ENCODE assay signal across 1 cellular context in the genomic region with DNA sequence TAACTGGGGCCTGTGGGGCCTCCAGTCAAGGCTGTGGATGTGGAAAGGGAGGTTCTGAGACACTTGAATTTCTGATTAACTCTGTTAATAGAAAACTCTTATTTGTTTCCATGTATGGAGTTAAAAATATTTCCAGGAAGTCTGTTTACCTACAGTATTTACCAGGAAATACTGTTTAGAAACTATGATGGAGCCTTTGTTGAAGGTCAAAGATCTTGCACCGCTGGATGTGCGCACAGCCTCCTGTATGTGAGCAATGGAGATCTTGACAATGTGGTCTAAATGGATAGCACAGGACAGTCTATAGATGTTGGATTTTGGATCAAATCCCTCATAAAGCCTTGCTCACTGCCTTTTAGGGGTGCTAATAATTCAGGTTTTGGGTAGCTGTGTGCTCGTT.
TF ChIP-seq lines count a peak whose summit lies in the region.

No MANE protein-coding gene starts in this region.

TF ChIP-seq in HepG2, 621 proteins besides CTCF, POLR2A, EP300 and RAD21 (continued from another document):
- TF ChIP-seq ZNF644 (CRISPR knock-in tag; IDR thresholded peaks at IDR 0.05; ENCODE audit: low read depth) (peak; percentile 63; the same call in 1 of the 2 replicates), ZNF234 (CRISPR knock-in tag; conservative IDR thresholded peaks at IDR 0.05) (no peak), NFYC (CRISPR knock-in tag; IDR thresholded peaks at IDR 0.05) (no peak), SRSF9 (IDR thresholded peaks at IDR 0.05; ENCODE audit: borderline replicate concordance, insufficient read depth, low read depth, low read length, poor library complexity, severe bottlenecking) (no peak), ZBTB8A (CRISPR knock-in tag; IDR thresholded peaks at IDR 0.05; ENCODE audit: borderline replicate concordance, low read depth) (no peak), ZBTB21 (CRISPR knock-in tag; IDR thresholded peaks at IDR 0.05) (no peak), PHF5A (CRISPR knock-in tag; IDR thresholded peaks at IDR 0.05; ENCODE audit: low read depth, unreplicated experiment) (no peak), ZNF75D (CRISPR knock-in tag; IDR thresholded peaks at IDR 0.05; ENCODE audit: borderline replicate concordance) (no peak), HCFC1 (IDR thresholded peaks at IDR 0.05; ENCODE audit: low read depth, low read length) (no peak), ZNF549 (CRISPR knock-in tag; IDR thresholded peaks at IDR 0.05) (no peak), IKZF1 (IDR thresholded peaks at IDR 0.05) (no peak), NFE2L2 (IDR thresholded peaks at IDR 0.05; ENCODE audit: low read length) (no peak), BHLHE40 (IDR thresholded peaks at IDR 0.05; ENCODE audit: low read length) (no peak), GFI1 (CRISPR knock-in tag; IDR thresholded peaks at IDR 0.05; ENCODE audit: borderline replicate concordance) (no peak), ZNF878 (CRISPR knock-in tag; IDR thresholded peaks at IDR 0.05) (no peak)
- TF ChIP-seq, protein P1, sequence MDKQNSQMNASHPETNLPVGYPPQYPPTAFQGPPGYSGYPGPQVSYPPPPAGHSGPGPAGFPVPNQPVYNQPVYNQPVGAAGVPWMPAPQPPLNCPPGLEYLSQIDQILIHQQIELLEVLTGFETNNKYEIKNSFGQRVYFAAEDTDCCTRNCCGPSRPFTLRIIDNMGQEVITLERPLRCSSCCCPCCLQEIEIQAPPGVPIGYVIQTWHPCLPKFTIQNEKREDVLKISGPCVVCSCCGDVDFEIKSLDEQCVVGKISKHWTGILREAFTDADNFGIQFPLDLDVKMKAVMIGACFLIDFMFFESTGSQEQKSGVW (CRISPR knock-in tag; IDR thresholded peaks at IDR 0.05; ENCODE audit: borderline replicate concordance): no peak
- TF ChIP-seq, protein P2, sequence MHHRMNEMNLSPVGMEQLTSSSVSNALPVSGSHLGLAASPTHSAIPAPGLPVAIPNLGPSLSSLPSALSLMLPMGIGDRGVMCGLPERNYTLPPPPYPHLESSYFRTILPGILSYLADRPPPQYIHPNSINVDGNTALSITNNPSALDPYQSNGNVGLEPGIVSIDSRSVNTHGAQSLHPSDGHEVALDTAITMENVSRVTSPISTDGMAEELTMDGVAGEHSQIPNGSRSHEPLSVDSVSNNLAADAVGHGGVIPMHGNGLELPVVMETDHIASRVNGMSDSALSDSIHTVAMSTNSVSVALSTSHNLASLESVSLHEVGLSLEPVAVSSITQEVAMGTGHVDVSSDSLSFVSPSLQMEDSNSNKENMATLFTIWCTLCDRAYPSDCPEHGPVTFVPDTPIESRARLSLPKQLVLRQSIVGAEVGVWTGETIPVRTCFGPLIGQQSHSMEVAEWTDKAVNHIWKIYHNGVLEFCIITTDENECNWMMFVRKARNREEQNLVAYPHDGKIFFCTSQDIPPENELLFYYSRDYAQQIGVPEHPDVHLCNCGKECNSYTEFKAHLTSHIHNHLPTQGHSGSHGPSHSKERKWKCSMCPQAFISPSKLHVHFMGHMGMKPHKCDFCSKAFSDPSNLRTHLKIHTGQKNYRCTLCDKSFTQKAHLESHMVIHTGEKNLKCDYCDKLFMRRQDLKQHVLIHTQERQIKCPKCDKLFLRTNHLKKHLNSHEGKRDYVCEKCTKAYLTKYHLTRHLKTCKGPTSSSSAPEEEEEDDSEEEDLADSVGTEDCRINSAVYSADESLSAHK (CRISPR knock-in tag; IDR thresholded peaks at IDR 0.05; ENCODE audit: borderline replicate concordance): no peak
